1 cellular context compared by ENCODE assay signal in the genomic region with DNA sequence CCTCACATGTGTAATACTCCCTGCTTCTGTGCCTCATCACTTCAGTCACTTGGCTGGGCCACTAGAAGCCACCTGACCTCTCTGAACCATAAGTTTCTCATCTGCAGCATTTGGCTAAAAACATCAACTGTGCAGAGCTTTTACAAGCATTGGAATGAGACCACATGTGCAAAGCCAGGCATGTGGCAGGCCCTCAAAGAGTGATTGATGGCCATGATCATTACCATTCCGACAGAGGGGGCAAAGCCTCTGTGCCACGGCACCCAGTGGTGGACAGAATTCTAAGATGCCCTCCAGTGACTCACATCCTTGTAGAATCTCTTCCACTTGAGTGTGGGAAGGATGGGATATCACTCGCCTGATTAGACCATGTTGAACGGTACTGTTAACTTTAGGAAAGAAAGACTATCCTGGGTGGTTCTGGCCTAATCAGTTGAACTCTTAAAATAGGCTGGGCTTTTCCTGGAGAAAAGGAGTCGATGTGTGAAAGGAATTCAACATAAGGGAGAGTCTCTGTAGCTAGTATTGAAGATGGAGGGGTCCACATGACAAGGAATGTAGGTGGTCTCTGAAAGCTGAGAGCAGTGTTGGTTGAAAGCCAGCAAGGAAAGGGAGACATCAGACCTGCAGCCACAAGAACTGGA.
A peak's percentile ranks its signal among the peaks of the same experiment; 100 is the strongest.
TF ChIP-seq lines count a peak whose summit lies in the region.

No MANE protein-coding gene starts in this region.

TF ChIP-seq in SK-N-SH, 30 proteins besides CTCF, POLR2A, EP300 and RAD21:
- no peak for TF ChIP-seq ELF1 (IDR thresholded peaks at IDR 0.05)
- no peak for TF ChIP-seq YY1 (IDR thresholded peaks at IDR 0.05; ENCODE audit: low read depth)
- TF ChIP-seq, protein P1, sequence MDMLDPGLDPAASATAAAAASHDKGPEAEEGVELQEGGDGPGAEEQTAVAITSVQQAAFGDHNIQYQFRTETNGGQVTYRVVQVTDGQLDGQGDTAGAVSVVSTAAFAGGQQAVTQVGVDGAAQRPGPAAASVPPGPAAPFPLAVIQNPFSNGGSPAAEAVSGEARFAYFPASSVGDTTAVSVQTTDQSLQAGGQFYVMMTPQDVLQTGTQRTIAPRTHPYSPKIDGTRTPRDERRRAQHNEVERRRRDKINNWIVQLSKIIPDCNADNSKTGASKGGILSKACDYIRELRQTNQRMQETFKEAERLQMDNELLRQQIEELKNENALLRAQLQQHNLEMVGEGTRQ (IDR thresholded peaks at IDR 0.05; ENCODE audit: borderline replicate concordance, low read depth, low read length) = no peak
- 0 out of 2 replicates have a peak, but pooled peaks have one; percentile 12 for TF ChIP-seq NFIC (IDR thresholded peaks at IDR 0.05; ENCODE audit: borderline replicate concordance)
- TF ChIP-seq, protein P2, sequence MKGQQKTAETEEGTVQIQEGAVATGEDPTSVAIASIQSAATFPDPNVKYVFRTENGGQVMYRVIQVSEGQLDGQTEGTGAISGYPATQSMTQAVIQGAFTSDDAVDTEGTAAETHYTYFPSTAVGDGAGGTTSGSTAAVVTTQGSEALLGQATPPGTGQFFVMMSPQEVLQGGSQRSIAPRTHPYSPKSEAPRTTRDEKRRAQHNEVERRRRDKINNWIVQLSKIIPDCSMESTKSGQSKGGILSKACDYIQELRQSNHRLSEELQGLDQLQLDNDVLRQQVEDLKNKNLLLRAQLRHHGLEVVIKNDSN (IDR thresholded peaks at IDR 0.05; ENCODE audit: borderline replicate concordance, low read depth) = no peak; the same call in 1 of the 2 replicates
- TF ChIP-seq EZH2phosphoT487 (IDR thresholded peaks at IDR 0.05; ENCODE audit: borderline replicate concordance, low read depth) = no peak
- peak; percentile 72 for TF ChIP-seq TCF12 (IDR thresholded peaks at IDR 0.05)
- no peak for TF ChIP-seq TAF1 (IDR thresholded peaks at IDR 0.05; ENCODE audit: borderline replicate concordance, low read depth, low read length)
- TF ChIP-seq NRF1 (IDR thresholded peaks at IDR 0.05; ENCODE audit: low read depth, low read length) = no peak
- TF ChIP-seq RXRA (IDR thresholded peaks at IDR 0.05; ENCODE audit: borderline replicate concordance, low read depth) = no peak
- TF ChIP-seq, protein P3, sequence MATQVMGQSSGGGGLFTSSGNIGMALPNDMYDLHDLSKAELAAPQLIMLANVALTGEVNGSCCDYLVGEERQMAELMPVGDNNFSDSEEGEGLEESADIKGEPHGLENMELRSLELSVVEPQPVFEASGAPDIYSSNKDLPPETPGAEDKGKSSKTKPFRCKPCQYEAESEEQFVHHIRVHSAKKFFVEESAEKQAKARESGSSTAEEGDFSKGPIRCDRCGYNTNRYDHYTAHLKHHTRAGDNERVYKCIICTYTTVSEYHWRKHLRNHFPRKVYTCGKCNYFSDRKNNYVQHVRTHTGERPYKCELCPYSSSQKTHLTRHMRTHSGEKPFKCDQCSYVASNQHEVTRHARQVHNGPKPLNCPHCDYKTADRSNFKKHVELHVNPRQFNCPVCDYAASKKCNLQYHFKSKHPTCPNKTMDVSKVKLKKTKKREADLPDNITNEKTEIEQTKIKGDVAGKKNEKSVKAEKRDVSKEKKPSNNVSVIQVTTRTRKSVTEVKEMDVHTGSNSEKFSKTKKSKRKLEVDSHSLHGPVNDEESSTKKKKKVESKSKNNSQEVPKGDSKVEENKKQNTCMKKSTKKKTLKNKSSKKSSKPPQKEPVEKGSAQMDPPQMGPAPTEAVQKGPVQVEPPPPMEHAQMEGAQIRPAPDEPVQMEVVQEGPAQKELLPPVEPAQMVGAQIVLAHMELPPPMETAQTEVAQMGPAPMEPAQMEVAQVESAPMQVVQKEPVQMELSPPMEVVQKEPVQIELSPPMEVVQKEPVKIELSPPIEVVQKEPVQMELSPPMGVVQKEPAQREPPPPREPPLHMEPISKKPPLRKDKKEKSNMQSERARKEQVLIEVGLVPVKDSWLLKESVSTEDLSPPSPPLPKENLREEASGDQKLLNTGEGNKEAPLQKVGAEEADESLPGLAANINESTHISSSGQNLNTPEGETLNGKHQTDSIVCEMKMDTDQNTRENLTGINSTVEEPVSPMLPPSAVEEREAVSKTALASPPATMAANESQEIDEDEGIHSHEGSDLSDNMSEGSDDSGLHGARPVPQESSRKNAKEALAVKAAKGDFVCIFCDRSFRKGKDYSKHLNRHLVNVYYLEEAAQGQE (IDR thresholded peaks at IDR 0.05; ENCODE audit: low read depth, low read length) = 0 out of 2 replicates have a peak, but pooled peaks have one; percentile 38
- TF ChIP-seq, protein P4, sequence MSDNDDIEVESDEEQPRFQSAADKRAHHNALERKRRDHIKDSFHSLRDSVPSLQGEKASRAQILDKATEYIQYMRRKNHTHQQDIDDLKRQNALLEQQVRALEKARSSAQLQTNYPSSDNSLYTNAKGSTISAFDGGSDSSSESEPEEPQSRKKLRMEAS (IDR thresholded peaks at IDR 0.05; ENCODE audit: low read depth) = peak; percentile 66
- TF ChIP-seq, protein P5, sequence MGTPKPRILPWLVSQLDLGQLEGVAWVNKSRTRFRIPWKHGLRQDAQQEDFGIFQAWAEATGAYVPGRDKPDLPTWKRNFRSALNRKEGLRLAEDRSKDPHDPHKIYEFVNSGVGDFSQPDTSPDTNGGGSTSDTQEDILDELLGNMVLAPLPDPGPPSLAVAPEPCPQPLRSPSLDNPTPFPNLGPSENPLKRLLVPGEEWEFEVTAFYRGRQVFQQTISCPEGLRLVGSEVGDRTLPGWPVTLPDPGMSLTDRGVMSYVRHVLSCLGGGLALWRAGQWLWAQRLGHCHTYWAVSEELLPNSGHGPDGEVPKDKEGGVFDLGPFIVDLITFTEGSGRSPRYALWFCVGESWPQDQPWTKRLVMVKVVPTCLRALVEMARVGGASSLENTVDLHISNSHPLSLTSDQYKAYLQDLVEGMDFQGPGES (IDR thresholded peaks at IDR 0.05; ENCODE audit: low read depth, low read length) = no peak
- no peak; the same call in 1 of the 2 replicates for TF ChIP-seq JUND (IDR thresholded peaks at IDR 0.05)
- no peak for TF ChIP-seq POLR2AphosphoS5 (IDR thresholded peaks at IDR 0.05; ENCODE audit: low read depth, low read length)
- TF ChIP-seq FOSL2 (IDR thresholded peaks at IDR 0.05; ENCODE audit: borderline replicate concordance, low read depth) = peak; percentile 25; the same call in 1 of the 2 replicates
- no peak for TF ChIP-seq TEAD4 (IDR thresholded peaks at IDR 0.05; ENCODE audit: borderline replicate concordance, insufficient read depth)
- TF ChIP-seq, protein P6, sequence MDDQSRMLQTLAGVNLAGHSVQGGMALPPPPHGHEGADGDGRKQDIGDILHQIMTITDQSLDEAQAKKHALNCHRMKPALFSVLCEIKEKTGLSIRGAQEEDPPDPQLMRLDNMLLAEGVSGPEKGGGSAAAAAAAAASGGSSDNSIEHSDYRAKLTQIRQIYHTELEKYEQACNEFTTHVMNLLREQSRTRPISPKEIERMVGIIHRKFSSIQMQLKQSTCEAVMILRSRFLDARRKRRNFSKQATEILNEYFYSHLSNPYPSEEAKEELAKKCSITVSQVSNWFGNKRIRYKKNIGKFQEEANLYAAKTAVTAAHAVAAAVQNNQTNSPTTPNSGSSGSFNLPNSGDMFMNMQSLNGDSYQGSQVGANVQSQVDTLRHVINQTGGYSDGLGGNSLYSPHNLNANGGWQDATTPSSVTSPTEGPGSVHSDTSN (IDR thresholded peaks at IDR 0.05) = peak; percentile 92
